18 cellular contexts compared by ENCODE assay signal in the genomic region with DNA sequence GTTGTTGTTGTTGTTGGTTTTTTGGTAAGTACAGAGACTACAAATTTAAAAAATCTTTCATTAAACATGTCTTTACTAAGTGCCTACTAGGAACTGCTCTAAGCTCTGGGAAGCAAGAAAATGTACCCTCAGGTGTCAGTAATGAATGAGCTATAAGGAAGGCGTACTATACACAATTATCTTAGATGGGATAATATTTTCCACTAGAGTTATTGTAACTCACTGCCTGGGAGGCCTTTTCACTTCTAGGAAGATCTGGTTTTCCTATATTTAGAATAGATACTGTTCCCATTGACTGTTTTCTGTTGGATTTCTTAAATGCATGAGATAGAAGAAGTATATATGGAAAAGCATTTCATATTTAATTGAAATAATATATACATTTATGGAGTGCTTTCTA. TPM values are rescaled to one million over a fixed set of nuclear protein-coding genes. Genes with fewer than 3 reads are reported as not detected.
DNase-seq lines count a peak whose midpoint lies in the region; FAIRE-seq and TF ChIP-seq lines count a peak whose summit lies in the region.
"Had no signal": no experiment of that assay in that cellular context is flagged by ENCODE, and none has a peak within 500 bp of the region (broad histone marks: within the 10 kb centered on the region; RNA-seq: fewer than 3 reads in every experiment).

No MANE protein-coding gene starts in this region.

- H3K36me3 ChIP-seq in ACC112 (ENCODE audit: insufficient read depth, low read length) (no peaks in the 10 kb centered on the region), Loucy (ENCODE audit: insufficient read depth, low read length) (peaks cover under 1% of the 10 kb centered on the region; the same call in 1 of the 2 replicates), endothelial cell of umbilical vein (ENCODE audit: control insufficient read depth in 2 of 2, extremely low read depth in 1 of 2, insufficient read depth in 2 of 2, low read length in 2 of 2) (no peaks in the 10 kb centered on the region), sigmoid colon (no peaks in the 10 kb centered on the region)
- H3K36me3 ChIP-seq: colonic mucosa had no signal

- H3K9me1 ChIP-seq in endothelial cell of umbilical vein (replicated peaks; ENCODE audit: control insufficient read depth, extremely low read depth, insufficient read depth, low read length) = no peaks in the 10 kb centered on the region

- H4K20me1 ChIP-seq in Loucy (ENCODE audit: insufficient read depth, low read length, poor library complexity, severe bottlenecking) (peaks cover 24% of the 10 kb centered on the region), endothelial cell of umbilical vein (replicated peaks; ENCODE audit: control insufficient read depth, extremely low read depth, insufficient read depth, low read length) (no peaks in the 10 kb centered on the region)

- no peak for TF ChIP-seq EP300 in sigmoid colon (IDR thresholded peaks at IDR 0.05)

- dilution Hi-C loops in endothelial cell of umbilical vein (cut with MboI; ENCODE audit: extremely low pct_ligation_motif_present, low sequenced_read_pairs) = no loop called here

- H3F3A ChIP-seq in Loucy (ENCODE audit: low read depth) = peaks cover 6% of the 10 kb centered on the region; the same call in 1 of the 2 replicates

- FAIRE-seq in endothelial cell of umbilical vein (lab: Jason Lieb, UNC) = no peak
- FAIRE-seq: astrocyte, GM19239 had no signal

- no peaks in the 10 kb centered on the region for H3K9me2 ChIP-seq in Loucy (replicated peaks; ENCODE audit: low read depth, low read length)

- CTCF ChIA-PET in endothelial cell of umbilical vein (lab: Charles Lee) = interaction anchor here (1.0 to 5.7 kb wide), 4 partner anchors 10 to 76 kb away, joined by 3 to 28 read pairs (median 6); partner anchors contain the start of gene CLIC4

- H3K4me3 ChIP-seq in ACC112 (ENCODE audit: low read depth, low read length) = no peak overlapping the region
- H3K4me3 ChIP-seq in Loucy (ENCODE audit: low read length, poor library complexity, severe bottlenecking) = no peak overlapping the region
- H3K4me3 ChIP-seq in endothelial cell of umbilical vein (replicated peaks in 1 of 3; ENCODE audit: insufficient read depth in 1 of 3, low read depth in 1 of 3, low read length in 3 of 3) = no peak overlapping the region
- no peak overlapping the region for H3K4me3 ChIP-seq in sigmoid colon
- H3K4me3 ChIP-seq: colonic mucosa had no signal

- no peak for TF ChIP-seq CTCF in Loucy (conservative IDR thresholded peaks at IDR 0.05; ENCODE audit: low read length)
- TF ChIP-seq CTCF in endothelial cell of umbilical vein (IDR thresholded peaks at IDR 0.05; ENCODE audit: extremely low read depth in 1 of 2, insufficient read depth in 1 of 2, low read depth in 1 of 2, low read length in 2 of 2) = no peak
- no peak for TF ChIP-seq CTCF in sigmoid colon (IDR thresholded peaks at IDR 0.05)

- POLR2A ChIA-PET in endothelial cell of umbilical vein (lab: Charles Lee) = interaction anchor here (0.6 to 1.4 kb wide), 2 partner anchors 20 to 21 kb away, joined by 3 to 7 read pairs; partner anchors contain the start of gene CLIC4

- whole genome bisulfite sequencing in sigmoid colon, 2 donors = 89 to 95% methylated on average over 1 of the region's 1 CpG

- H3K79me2 ChIP-seq in ACC112 (ENCODE audit: control insufficient read depth, insufficient read depth, low read length, unreplicated experiment) = peaks cover 87% of the 10 kb centered on the region
- H3K79me2 ChIP-seq in Loucy (ENCODE audit: insufficient read depth, low read length) = peaks cover 98% of the 10 kb centered on the region
- peaks cover 95% of the 10 kb centered on the region for H3K79me2 ChIP-seq in endothelial cell of umbilical vein (ENCODE audit: control insufficient read depth, insufficient read depth, low read length)

- H3K27me3 ChIP-seq in ACC112 (ENCODE audit: insufficient read depth, low read length) (no peaks in the 10 kb centered on the region), Loucy (ENCODE audit: insufficient read depth, low read length, poor library complexity, severe bottlenecking) (no peaks in the 10 kb centered on the region), endothelial cell of umbilical vein (ENCODE audit: control insufficient read depth in 2 of 2, insufficient read depth in 2 of 2, low read length in 2 of 2) (no peaks in the 10 kb centered on the region), sigmoid colon (no peaks in the 10 kb centered on the region)
- H3K27me3 ChIP-seq: colonic mucosa had no signal

- H3K9me3 ChIP-seq in Loucy (ENCODE audit: insufficient read depth, low read depth, low read length) (no peaks in the 10 kb centered on the region), endothelial cell of umbilical vein (replicated peaks; ENCODE audit: control insufficient read depth, insufficient read depth, low read length) (no peaks in the 10 kb centered on the region), sigmoid colon (no peaks in the 10 kb centered on the region)
- H3K9me3 ChIP-seq: colonic mucosa had no signal

- peak overlapping the region; percentile 35 for H3K27ac ChIP-seq in ACC112 (ENCODE audit: low read depth, low read length)
- peak overlapping the region; percentile 4 for H3K27ac ChIP-seq in endothelial cell of umbilical vein (ENCODE audit: insufficient read depth, low read depth, low read length)
- peak overlapping the region; percentile 47 to 94 (median 70) for H3K27ac ChIP-seq in sigmoid colon
- H3K27ac ChIP-seq: colonic mucosa had no signal

- no TSS peak for BruUV-seq in endothelial cell of umbilical vein (replicated peaks; lab: Mats Ljungman, UMichigan)

- DNase-seq in endothelial cell of umbilical vein (ENCODE audit: low read depth, low spot score) (no peak), sigmoid colon (no peak), NCI-H526 treated with DMSO at 0.1 percent for 48 hours (lab: John Stamatoyannopoulos, UW) (no peak), T-helper 1 cell (no peak), NCI-H446 treated with DMSO at 0.1 percent for 48 hours (lab: John Stamatoyannopoulos, UW) (no peak), HPDE6-E6E7 (ENCODE audit: extremely low spot score) (no peak)
- DNase-seq: activated CD4-positive, alpha-beta T cell treated with anti-CD3 and anti-CD28 coated beads, Interleukin-2, amount 10 ng/mL, durations not matched to agents 7 days and 5 days; activated naive CD4-positive, alpha-beta T cell treated with Interleukin-2 at 50 U/mL for 16 hours; colonic mucosa; HCEC 1CT; mammary epithelial cell; MM.1S; NCI-H1694; NCI-H446 had no signal

- H3K4me2 ChIP-seq in Loucy (ENCODE audit: low read depth, low read length, poor library complexity, severe bottlenecking) = peak overlapping the region; percentile 54
- peak overlapping the region; percentile 6 for H3K4me2 ChIP-seq in endothelial cell of umbilical vein (ENCODE audit: insufficient read depth, low read length)

- no peak overlapping the region for H2AFZ ChIP-seq in ACC112 (ENCODE audit: low read length, unreplicated experiment)
- no peak overlapping the region for H2AFZ ChIP-seq in Loucy (ENCODE audit: low read length)
- H2AFZ ChIP-seq in endothelial cell of umbilical vein (ENCODE audit: low read depth, low read length) = no peak overlapping the region

- H3K4me1 ChIP-seq in ACC112 (ENCODE audit: control insufficient read depth, insufficient read depth, low read length, unreplicated experiment) (peaks cover 21% of the 10 kb centered on the region), Loucy (ENCODE audit: insufficient read depth, low read length, poor library complexity, severe bottlenecking) (peaks cover 54% of the 10 kb centered on the region), endothelial cell of umbilical vein (ENCODE audit: control insufficient read depth, extremely low read depth, insufficient read depth, low read length) (peaks cover 45% of the 10 kb centered on the region), sigmoid colon (peaks cover 0 to 67% (median 61%) of the 10 kb centered on the region in 4 donors)
- H3K4me1 ChIP-seq: colonic mucosa had no signal

- intact Hi-C loops in endothelial cell of umbilical vein (cut with micrococcal nuclease) = loop anchor here (5.0 kb wide), 1 partner anchor 123 kb away; the partner anchor contains the start of gene SRRM1
- intact Hi-C loops in sigmoid colon (cut with DNase I) = no loop called here

- H3K9ac ChIP-seq in Loucy (ENCODE audit: low read depth, low read length, poor library complexity, severe bottlenecking) = no peak overlapping the region
- no peak overlapping the region for H3K9ac ChIP-seq in endothelial cell of umbilical vein (replicated peaks; ENCODE audit: extremely low read depth, insufficient read depth, low read length)

- TF ChIP-seq POLR2A in endothelial cell of umbilical vein (IDR thresholded peaks at IDR 0.05; ENCODE audit: low read depth, low read length) (no peak), sigmoid colon (IDR thresholded peaks at IDR 0.05) (no peak)

TF ChIP-seq in endothelial cell of umbilical vein, 7 proteins besides CTCF, POLR2A, EP300 and RAD21:
- TF ChIP-seq GATA2 (IDR thresholded peaks at IDR 0.05; ENCODE audit: insufficient read depth, insufficient read length, low read depth, low read length) (no peak), FOS (IDR thresholded peaks at IDR 0.05; ENCODE audit: borderline replicate concordance, insufficient read depth, low read length) (no peak)
- TF ChIP-seq, protein P1, sequence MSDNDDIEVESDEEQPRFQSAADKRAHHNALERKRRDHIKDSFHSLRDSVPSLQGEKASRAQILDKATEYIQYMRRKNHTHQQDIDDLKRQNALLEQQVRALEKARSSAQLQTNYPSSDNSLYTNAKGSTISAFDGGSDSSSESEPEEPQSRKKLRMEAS (IDR thresholded peaks at IDR 0.05; ENCODE audit: insufficient read depth, insufficient read length) = no peak

RNA-seq across cellular contexts. Expression of gene CLIC4, which starts 19.6 kb away (rescaled TPM):
- total RNA-seq in endothelial cell of umbilical vein (330 and 333 TPM in 2 replicates), sigmoid colon (100 to 1,000 TPM; 334 to 443 (median 385) TPM)
- polyA plus RNA-seq in endothelial cell of umbilical vein (76.6 and 97.5 TPM in 2 replicates), sigmoid colon (10 to 100 TPM; 37.8 to 39.9 (median 37.9) TPM)
- polyA plus RNA-seq in endothelial cell of umbilical vein (2011; cell fraction: cytosol; rRNA removed) = 122 and 128 TPM in 2 replicates
- polyA plus RNA-seq in endothelial cell of umbilical vein (2011; cell fraction: nucleus; rRNA removed) = 67.0 and 84.4 TPM in 2 replicates
- polyA plus RNA-seq in endothelial cell of umbilical vein (2012) = 156 and 227 TPM in 2 replicates
- polyA minus RNA-seq in endothelial cell of umbilical vein = 74.9 and 89.1 TPM in 2 replicates
- polyA minus RNA-seq in endothelial cell of umbilical vein (2011; cell fraction: cytosol; rRNA and poly(A)+ RNA removed) = 65.3 TPM
- 74.6 and 101 TPM in 2 replicates for polyA minus RNA-seq in endothelial cell of umbilical vein (2011; cell fraction: nucleus; rRNA and poly(A)+ RNA removed)

Comparison
In these comparisons a context has a peak if more than half of its experiments do, and no peak if none do; other contexts are left out.
1. H3K27ac ChIP-seq: peak in every context shown above with its lines; median percentile 70 in sigmoid colon; 35 in ACC112; 4 in endothelial cell of umbilical vein.